In genomic region chr13:110706570-110707378, GRCh38 we compare ENCODE assay signal across 8 cellular contexts. TPM values are rescaled to one million over a fixed set of nuclear protein-coding genes. Genes with fewer than 3 reads are reported as not detected.
DNase-seq lines count a peak whose midpoint lies in the region; ATAC-seq and TF ChIP-seq lines count a peak whose summit lies in the region.

No MANE protein-coding gene starts in this region.

- H3K4me1 Mint-ChIP-seq in naive thymus-derived CD4-positive, alpha-beta T cell = peaks cover 25 to 57% (median 45%) of the 10 kb centered on the region in 7 donors

- TF ChIP-seq CTCF in brain microvascular endothelial cell (IDR thresholded peaks at IDR 0.05; ENCODE audit: low read depth, low read length, missing control alignments) = no peak
- no peak for TF ChIP-seq CTCF in mucosa of descending colon (IDR thresholded peaks at IDR 0.05)

- H3K9me3 ChIP-seq in naive thymus-derived CD4-positive, alpha-beta T cell (ENCODE audit: control insufficient read depth in 2 of 3, low read length in 3 of 3) = no peaks in the 10 kb centered on the region
- H3K9me3 ChIP-seq in mucosa of descending colon = no peaks in the 10 kb centered on the region

- peak overlapping the region; percentile 57; the same call in 1 of the 2 replicates for H3K4me3 ChIP-seq in GM08714 (ENCODE audit: low read length)
- H3K4me3 ChIP-seq in brain microvascular endothelial cell (ENCODE audit: low read depth, low read length) = peak overlapping the region; percentile 82
- peak overlapping the region; percentile 66 for H3K4me3 ChIP-seq in naive thymus-derived CD4-positive, alpha-beta T cell (ENCODE audit: low read length)
- no peak overlapping the region for H3K4me3 ChIP-seq in mucosa of descending colon

- H3K27ac ChIP-seq in brain microvascular endothelial cell = peak overlapping the region; percentile 88
- H3K27ac ChIP-seq in naive thymus-derived CD4-positive, alpha-beta T cell (ENCODE audit: low read depth, low read length) = peak overlapping the region; percentile 79

- H3K27me3 ChIP-seq in brain microvascular endothelial cell (replicated peaks) = no peaks in the 10 kb centered on the region
- H3K27me3 ChIP-seq in naive thymus-derived CD4-positive, alpha-beta T cell (ENCODE audit: control insufficient read depth in 2 of 2, insufficient read depth in 2 of 2, low read length in 2 of 2) = no peaks in the 10 kb centered on the region

- CTCF ChIA-PET in naive thymus-derived CD4-positive, alpha-beta T cell (lab: Charles Lee) = no interaction called here

- H3K4me3 Mint-ChIP-seq in naive thymus-derived CD4-positive, alpha-beta T cell = peak overlapping the region; percentile 81 to 95 (median 92)

- in situ Hi-C loops in brain microvascular endothelial cell (cut with HindIII; ENCODE audit: low pct_ligation_motif_present, low sequenced_read_pairs) = no loop called here

- peaks cover 0 to 3% (median 0%) of the 10 kb centered on the region in 5 donors for H3K27me3 Mint-ChIP-seq in naive thymus-derived CD4-positive, alpha-beta T cell

- intact Hi-C loops in naive thymus-derived CD4-positive, alpha-beta T cell (cut with micrococcal nuclease) = loop anchor here (1.0 to 5.0 kb wide), 6 partner anchors 9 to 1981 kb away; partner anchors contain the start of genes ANKRD10 (in 2 of the 2), NAXD (in 1 of the 2) and RAB20 (in 1 of the 2)
- intact Hi-C loops in mucosa of descending colon (cut with DNase I, micrococcal nuclease) = no loop called here

- POLR2A ChIA-PET in naive thymus-derived CD4-positive, alpha-beta T cell (lab: Charles Lee) = interaction anchor here (0.6 to 3.8 kb wide), 4 partner anchors 8 to 207 kb away, joined by 3 to 53 read pairs (median 3); partner anchors contain the start of gene ING1

- H3K36me3 ChIP-seq in brain microvascular endothelial cell (replicated peaks) = no peaks in the 10 kb centered on the region
- H3K36me3 ChIP-seq in naive thymus-derived CD4-positive, alpha-beta T cell (ENCODE audit: control insufficient read depth in 2 of 3, insufficient read depth in 3 of 3, low read length in 3 of 3) = peaks cover 0 to 4% (median 0%) of the 10 kb centered on the region in 3 experiments
- H3K36me3 ChIP-seq in mucosa of descending colon (ENCODE audit: low read depth) = no peaks in the 10 kb centered on the region

- ATAC-seq in HG03439 (IDR thresholded peaks at IDR 0.05; ENCODE audit: unreplicated experiment) = peak; percentile 2
- no peak for ATAC-seq in naive thymus-derived CD4-positive, alpha-beta T cell
- no peak for ATAC-seq in mucosa of descending colon

- no peaks in the 10 kb centered on the region for H3K9me3 Mint-ChIP-seq in naive thymus-derived CD4-positive, alpha-beta T cell

- no peak for DNase-seq in brain microvascular endothelial cell
- no peak for DNase-seq in naive thymus-derived CD4-positive, alpha-beta T cell
- no peak for DNase-seq in SKM-1 (lab: John Stamatoyannopoulos, UW; ENCODE audit: unreplicated experiment)
- no peak for DNase-seq in germinal center (ENCODE audit: low spot score)
- DNase-seq in mucosa of descending colon = no peak
- DNase-seq in SHP77 (lab: John Stamatoyannopoulos, UW) = no peak

- H3K27ac Mint-ChIP-seq in naive thymus-derived CD4-positive, alpha-beta T cell = peak overlapping the region; percentile 71 to 90 (median 79)

- peaks cover 0 to 4% (median 0%) of the 10 kb centered on the region in 5 donors for H3K36me3 Mint-ChIP-seq in naive thymus-derived CD4-positive, alpha-beta T cell

- H3K4me1 ChIP-seq in naive thymus-derived CD4-positive, alpha-beta T cell (ENCODE audit: control insufficient read depth in 2 of 2, insufficient read depth in 2 of 2, low read length in 2 of 2) = peaks cover 15 to 30% of the 10 kb centered on the region in 2 donors
- peaks cover 15% of the 10 kb centered on the region for H3K4me1 ChIP-seq in mucosa of descending colon (ENCODE audit: low read depth)

RNA-seq across cellular contexts. Expression of gene CARS2, which starts 0.9 kb away (rescaled TPM):
- total RNA-seq in naive thymus-derived CD4-positive, alpha-beta T cell = 100 to 1,000 TPM in 2 of 5 experiments, 10 to 100 TPM in 3; 73.1 to 106 (median 89.7) TPM
- polyA plus RNA-seq in naive thymus-derived CD4-positive, alpha-beta T cell = 10 to 100 TPM; 28.6 to 43.1 TPM
- 10 to 100 TPM; 39.8 to 71.4 (median 56.4) TPM for total RNA-seq in mucosa of descending colon

RNA-seq across cellular contexts. Expression of gene ING1, which starts 6.7 kb away (rescaled TPM):
- total RNA-seq in naive thymus-derived CD4-positive, alpha-beta T cell = 10 to 100 TPM; 14.4 to 33.8 (median 21.8) TPM
- 10 to 100 TPM in 1 of 2 donors, 1 to 10 TPM in 1; 9.1 to 22.2 TPM for polyA plus RNA-seq in naive thymus-derived CD4-positive, alpha-beta T cell
- 10 to 100 TPM; 11.8 to 18.0 (median 13.8) TPM for total RNA-seq in mucosa of descending colon

Comparison
In these comparisons a context has a peak if more than half of its experiments do, and no peak if none do; other contexts are left out.
1. intact Hi-C loops: an anchor here in naive thymus-derived CD4-positive, alpha-beta T cell (1.0 to 5.0 kb wide); none called in mucosa of descending colon.